ENCODE assay signal across 8 cellular contexts in genomic region chr19:2543463-2544442, GRCh38.
DNase-seq lines count a peak whose midpoint lies in the region; ATAC-seq, FAIRE-seq and TF ChIP-seq lines count a peak whose summit lies in the region.

No MANE protein-coding gene starts in this region.

- H3K4me1 ChIP-seq in SJCRH30 (peaks cover 27% of the 10 kb centered on the region), neuronal stem cell (ENCODE audit: control insufficient read depth in 2 of 2, insufficient read depth in 1 of 2, low read depth in 1 of 2, low read length in 2 of 2) (peaks cover 32 to 38% of the 10 kb centered on the region in 2 donors), stomach (peaks cover 67 to 74% (median 70%) of the 10 kb centered on the region in 4 donors)

- H4K8ac ChIP-seq in neuronal stem cell (ENCODE audit: low read depth, low read length), result no peak overlapping the region

- intact Hi-C loops in activated naive CD4-positive, alpha-beta T cell treated with anti-CD3 and anti-CD28 coated beads for 36 hours (cut with micrococcal nuclease), result loop anchor here (1.0 kb wide), 3 partner anchors 9 to 68 kb away; no protein-coding TSS in a partner anchor
- intact Hi-C loops in stomach (cut with DNase I; ENCODE audit: low total_unique reads), result loop anchor here (10.0 kb wide), 1 partner anchor 69 kb away; the partner anchor contains the start of gene GADD45B

- H3K23ac ChIP-seq in neuronal stem cell (ENCODE audit: low read depth, low read length, poor library complexity), result peak overlapping the region; percentile 20

- H3K4me3 ChIP-seq in SJCRH30 (peak overlapping the region; percentile 20), neuronal stem cell (ENCODE audit: low read length in 2 of 2) (peak overlapping the region in 1 of 2 donors; percentile 35), stomach (peak overlapping the region; percentile 12 to 30 (median 20))

- TF ChIP-seq POLR2A in stomach (IDR thresholded peaks at IDR 0.05), result no peak

- H3K4me3 Mint-ChIP-seq in activated naive CD4-positive, alpha-beta T cell treated with anti-CD3 and anti-CD28 coated beads for 36 hours, result peak overlapping the region; percentile 63

- H3K79me1 ChIP-seq in neuronal stem cell (ENCODE audit: low read depth, low read length), result no peaks in the 10 kb centered on the region

- peak overlapping the region; percentile 38 for H3K27ac ChIP-seq in SJCRH30
- H3K27ac ChIP-seq in neuronal stem cell (replicated peaks; ENCODE audit: low read length), result peak overlapping the region; percentile 85
- peak overlapping the region; percentile 47 to 94 (median 90) for H3K27ac ChIP-seq in stomach

- peak overlapping the region; percentile 20 for H2AK5ac ChIP-seq in neuronal stem cell (ENCODE audit: low read depth, low read length)

- no peak overlapping the region for H3K27ac Mint-ChIP-seq in activated naive CD4-positive, alpha-beta T cell treated with anti-CD3 and anti-CD28 coated beads for 36 hours

- H3K36me3 ChIP-seq in SJCRH30 (no peaks in the 10 kb centered on the region), neuronal stem cell (replicated peaks in 1 of 2; ENCODE audit: control insufficient read depth in 2 of 2, insufficient read depth in 2 of 2, low read length in 2 of 2) (no peaks in the 10 kb centered on the region), stomach (no peaks in the 10 kb centered on the region)

- ATAC-seq in GM18858 (IDR thresholded peaks at IDR 0.05; ENCODE audit: unreplicated experiment), result no peak

- H2BK15ac ChIP-seq in neuronal stem cell (ENCODE audit: low read length), result peak overlapping the region; percentile 75

- H3K9me3 ChIP-seq in SJCRH30 (replicated peaks), result no peaks in the 10 kb centered on the region
- no peaks in the 10 kb centered on the region for H3K9me3 ChIP-seq in neuronal stem cell (replicated peaks in 1 of 2; ENCODE audit: control insufficient read depth in 2 of 2, insufficient read depth in 1 of 2, low read depth in 1 of 2, low read length in 2 of 2)
- no peaks in the 10 kb centered on the region for H3K9me3 ChIP-seq in stomach

- no peak overlapping the region for H3K9ac ChIP-seq in neuronal stem cell (ENCODE audit: low read depth, low read length, poor library complexity)

- no peaks in the 10 kb centered on the region for H3K27me3 Mint-ChIP-seq in activated naive CD4-positive, alpha-beta T cell treated with anti-CD3 and anti-CD28 coated beads for 36 hours (ENCODE audit: low read depth)

- in situ Hi-C loops in Caki2 (cut with HindIII; ENCODE audit: low pct_unique_long_range_greater_than_20kb, low sequenced_read_pairs) (no loop called here), KBM-7 (cut with MboI; ENCODE audit: low pct_unique_long_range_greater_than_20kb, low sequenced_read_pairs) (no loop called here)

- DNase-seq in Caki2 (ENCODE audit: low read depth) (peak; percentile 84), KBM-7 (peak; percentile 94), SJCRH30 (peak; percentile 92 to 93), frontal cortex (ENCODE audit: low spot score in 2 of 2) (peak; percentile 69 to 86), neuronal stem cell (ENCODE audit: low spot score) (peak; percentile 89), stomach (peak; percentile 91)
- DNase-seq in activated naive CD4-positive, alpha-beta T cell treated with anti-CD3 and anti-CD28 coated beads for 36 hours, result peak; percentile 89

- no peak for FAIRE-seq in frontal cortex (lab: Jason Lieb, UNC)

- H3K4me2 ChIP-seq in neuronal stem cell (ENCODE audit: insufficient read depth, low read length, poor library complexity, severe bottlenecking), result peak overlapping the region; percentile 31

- no CpG with 5 or more reads among the region's 36 CpGs for WGBS in neuronal stem cell (ENCODE audit: extremely low coverage in 2 of 2, insufficient read length in 2 of 2, insufficient replicate concordance in 1 of 2), 2 donors
- 11 to 25% (median 15%) methylated on average over 24 to 36 of the region's 36 CpGs for WGBS in stomach, 5 donors

- no peak overlapping the region for H4K91ac ChIP-seq in neuronal stem cell (ENCODE audit: low read depth, low read length, poor library complexity)

- peak overlapping the region; percentile 74 for H2AFZ ChIP-seq in neuronal stem cell (ENCODE audit: low read length)

- H3K18ac ChIP-seq in neuronal stem cell (ENCODE audit: low read length), result peak overlapping the region; percentile 92

- CTCF ChIA-PET in activated naive CD4-positive, alpha-beta T cell treated with anti-CD3 and anti-CD28 coated beads for 36 hours (lab: Charles Lee), result interaction anchor here (0.6 to 1.6 kb wide), 8 partner anchors 9 to 747 kb away, joined by 3 to 5 read pairs (median 3); no protein-coding TSS in a partner anchor

- no peaks in the 10 kb centered on the region for H3K9me3 Mint-ChIP-seq in activated naive CD4-positive, alpha-beta T cell treated with anti-CD3 and anti-CD28 coated beads for 36 hours

- peak in 4 of 7 experiments; percentile 8 to 37 (median 14) for TF ChIP-seq CTCF in stomach (IDR thresholded peaks at IDR 0.05)

- no peak overlapping the region for H3K4ac ChIP-seq in neuronal stem cell (ENCODE audit: low read length)

- H3K4me1 Mint-ChIP-seq in activated naive CD4-positive, alpha-beta T cell treated with anti-CD3 and anti-CD28 coated beads for 36 hours (ENCODE audit: low read depth), result peaks cover 17% of the 10 kb centered on the region

- no peak overlapping the region for H3K14ac ChIP-seq in neuronal stem cell (ENCODE audit: low read length)

- H3K36me3 Mint-ChIP-seq in activated naive CD4-positive, alpha-beta T cell treated with anti-CD3 and anti-CD28 coated beads for 36 hours (ENCODE audit: low read depth), result no peaks in the 10 kb centered on the region

- H2BK5ac ChIP-seq in neuronal stem cell (ENCODE audit: low read length), result no peak overlapping the region

- TF ChIP-seq EP300 in stomach (IDR thresholded peaks at IDR 0.05), result peak; percentile 93

- peak overlapping the region; percentile 33 for H2BK12ac ChIP-seq in neuronal stem cell (ENCODE audit: low read length)

- no peak overlapping the region for H2BK120ac ChIP-seq in neuronal stem cell (ENCODE audit: low read depth, low read length)

- H3K27me3 ChIP-seq in SJCRH30 (no peaks in the 10 kb centered on the region), neuronal stem cell (ENCODE audit: control insufficient read depth in 3 of 3, insufficient read depth in 3 of 3, low read depth in 1 of 3, low read length in 3 of 3) (peaks cover 0 to 7% (median 0%) of the 10 kb centered on the region in 3 experiments), stomach (no peaks in the 10 kb centered on the region)

Comparison
In these comparisons a context has a peak if more than half of its experiments do, and no peak if none do; other contexts are left out.
1. H3K27ac ChIP-seq: peak in every context shown above with its lines; median percentile 90 in stomach; 85 in neuronal stem cell; 38 in SJCRH30.